ENCODE assay signal across 9 cellular contexts in the genomic region with DNA sequence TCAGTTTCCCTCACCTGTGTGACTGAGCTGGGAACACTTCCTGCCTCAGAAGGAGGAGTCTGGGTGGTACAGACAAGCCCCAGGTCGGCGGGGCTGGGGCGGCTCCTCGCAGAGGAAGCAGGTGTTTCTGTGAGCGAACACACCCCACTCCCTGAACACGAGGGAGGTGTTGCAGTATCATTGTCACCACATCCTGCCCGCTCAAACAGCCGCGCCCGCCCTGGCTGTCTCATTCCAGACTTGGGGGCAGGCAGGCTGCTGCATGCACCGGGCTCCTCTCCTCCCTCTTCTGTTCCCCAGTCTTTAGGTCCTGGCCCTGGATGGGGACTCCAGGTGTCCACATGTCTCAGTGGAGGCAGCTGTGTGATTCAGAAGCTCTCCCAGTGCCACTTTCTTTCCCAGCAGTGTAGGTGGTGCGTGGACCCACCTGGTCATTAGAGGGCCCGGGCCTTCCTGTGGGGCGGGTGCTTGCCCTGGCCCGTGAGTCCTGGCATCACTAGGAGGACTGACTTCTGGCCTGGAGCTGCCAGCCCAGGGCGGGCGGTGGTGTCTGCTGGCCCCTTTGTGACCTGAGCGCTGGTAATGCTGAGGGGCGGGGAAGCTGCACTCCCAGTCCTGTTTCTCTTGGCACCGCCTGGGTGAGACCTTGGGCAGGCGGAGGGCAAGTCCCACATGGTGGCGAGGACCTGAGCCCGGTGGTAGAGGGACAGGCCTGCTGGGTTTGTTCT. TPM values are rescaled to one million over a fixed set of nuclear protein-coding genes. Genes with fewer than 3 reads are reported as not detected.
DNase-seq lines count a peak whose midpoint lies in the region; ATAC-seq and TF ChIP-seq lines count a peak whose summit lies in the region.
"Had no signal": no experiment of that assay in that cellular context is flagged by ENCODE, and none has a peak within 500 bp of the region (broad histone marks: within the 10 kb centered on the region; RNA-seq: fewer than 3 reads in every experiment).

No MANE protein-coding gene starts in this region.

- no peaks in the 10 kb centered on the region for H3K9me2 ChIP-seq in GM23338 (ENCODE audit: insufficient read depth)

- H3K36me3 ChIP-seq in DND-41 (ENCODE audit: insufficient read depth, low read length) (peaks cover 16% of the 10 kb centered on the region), heart left ventricle (peaks cover 0 to 26% (median 13%) of the 10 kb centered on the region in 9 donors), GM23338 (ENCODE audit: insufficient read depth) (no peaks in the 10 kb centered on the region)

- 60 to 76% (median 65%) methylated on average over 11 to 23 of the region's 23 CpGs for WGBS in heart left ventricle, 4 donors

- peaks cover 10% of the 10 kb centered on the region for H3K4me1 ChIP-seq in DND-41 (ENCODE audit: insufficient read depth, low read length)
- peaks cover 4 to 75% (median 45%) of the 10 kb centered on the region in 12 donors for H3K4me1 ChIP-seq in heart left ventricle
- no peaks in the 10 kb centered on the region for H3K4me1 ChIP-seq in GM23338 (ENCODE audit: insufficient read depth)

- H4K20me1 ChIP-seq in DND-41 (ENCODE audit: insufficient read depth, low read length) = peaks cover 4% of the 10 kb centered on the region
- H4K20me1 ChIP-seq in GM23338 (replicated peaks; ENCODE audit: insufficient read depth) = peaks cover 25% of the 10 kb centered on the region

- peaks cover 12% of the 10 kb centered on the region for H3K4me1 Mint-ChIP-seq in GM23338
- H3K4me1 Mint-ChIP-seq: nephron had no signal

- H3K36me3 Mint-ChIP-seq in GM23338 (ENCODE audit: low read depth) = peaks cover 30% of the 10 kb centered on the region

- no peaks in the 10 kb centered on the region for H3F3A ChIP-seq in GM23338 (replicated peaks; ENCODE audit: low read depth)

- H3K79me2 ChIP-seq in DND-41 (ENCODE audit: insufficient read depth, low read length) (0 out of 2 replicates have a peak, but pooled peaks cover 3% of the 10 kb centered on the region), GM23338 (replicated peaks; ENCODE audit: insufficient read depth) (peaks cover 29% of the 10 kb centered on the region)

- CTCF ChIA-PET in HEK293T (lab: Yijun Ruan, JAX) = no interaction called here

- H3K4me3 Mint-ChIP-seq in GM23338 = no peak overlapping the region
- H3K4me3 Mint-ChIP-seq: nephron had no signal

- peak overlapping the region; percentile 44 for H3K27ac ChIP-seq in DND-41 (ENCODE audit: low read length)
- H3K27ac ChIP-seq in heart left ventricle = peak overlapping the region; percentile 40 to 79 (median 71)
- H3K27ac ChIP-seq in GM23338 (ENCODE audit: low read depth) = no peak overlapping the region

- no peaks in the 10 kb centered on the region for H3K9me3 Mint-ChIP-seq in GM23338
- H3K9me3 Mint-ChIP-seq: nephron had no signal

- no peak overlapping the region for H3K4me2 ChIP-seq in DND-41 (ENCODE audit: insufficient read depth, low read length)
- H3K4me2 ChIP-seq in GM23338 = no peak overlapping the region

- H3K4me3 ChIP-seq in DND-41 (ENCODE audit: low read depth in 1 of 2, low read length in 2 of 2) (no peak overlapping the region), heart left ventricle (peak overlapping the region in 1 of 12 donors; percentile 16), GM23338 (no peak overlapping the region)

- peak in 1 of 2 donors; percentile 29 for TF ChIP-seq POLR2A in heart left ventricle (IDR thresholded peaks at IDR 0.05)

- DNase-seq in DND-41 = peak; percentile 82
- peak; percentile 41 for DNase-seq in LoVo (ENCODE audit: low spot score)
- DNase-seq in activated CD8-positive, alpha-beta memory T cell treated with anti-CD3 and anti-CD28 coated beads, Interleukin-2, amount 50 U/mL, for 1 hour (ENCODE audit: extremely low read depth) = peak; percentile 72
- peak; percentile 64 to 80 (median 67) for DNase-seq in heart left ventricle
- DNase-seq in stimulated activated CD8-positive, alpha-beta memory T cell treated with anti-CD3 and anti-CD28 coated beads, Interleukin-12 subunit alpha, Interleukin-12 subunit beta, amount 100 ng/mL, for 24 hours (ENCODE audit: extremely low read depth) = peak; percentile 56
- DNase-seq in GM23338 (ENCODE audit: low spot score) = no peak
- no peak for DNase-seq in HEK293T (ENCODE audit: extremely low spot score)

- H3K27ac Mint-ChIP-seq in GM23338 = no peak overlapping the region; the same call in 1 of the 2 replicates
- H3K27ac Mint-ChIP-seq: nephron had no signal

- peaks cover 4% of the 10 kb centered on the region for H3K27me3 Mint-ChIP-seq in GM23338 (ENCODE audit: insufficient read depth, low read depth, poor library complexity)

- no peak overlapping the region for H2AFZ ChIP-seq in DND-41 (ENCODE audit: low read depth, low read length)
- no peak overlapping the region for H2AFZ ChIP-seq in GM23338

- no peaks in the 10 kb centered on the region for H3K9me3 ChIP-seq in DND-41 (ENCODE audit: insufficient read depth, low read length, severe bottlenecking)
- H3K9me3 ChIP-seq in heart left ventricle = no peaks in the 10 kb centered on the region

- TF ChIP-seq CTCF in DND-41 (IDR thresholded peaks at IDR 0.05; ENCODE audit: borderline replicate concordance, extremely low read depth, low read length, poor library complexity, severe bottlenecking) (no peak), heart left ventricle (IDR thresholded peaks at IDR 0.05) (no peak), GM23338 (conservative IDR thresholded peaks at IDR 0.05; ENCODE audit: low read depth in 2 of 2) (no peak)

- H3K9ac ChIP-seq in DND-41 (ENCODE audit: low read depth, low read length) = no peak overlapping the region; the same call in 1 of the 2 replicates

- ATAC-seq in DND-41 (ENCODE audit: insufficient read depth, low read depth) (peak; percentile 96), GM21526 (IDR thresholded peaks at IDR 0.05; ENCODE audit: low FRiP score, unreplicated experiment) (peak; percentile 66), heart left ventricle (peak; percentile 43 to 85 (median 64)), GM23338 (no peak)

- H3K27me3 ChIP-seq in DND-41 (ENCODE audit: insufficient read depth, low read length, poor library complexity) = no peaks in the 10 kb centered on the region
- no peaks in the 10 kb centered on the region for H3K27me3 ChIP-seq in heart left ventricle
- H3K27me3 ChIP-seq in GM23338 (ENCODE audit: insufficient read depth) = no peaks in the 10 kb centered on the region

- POLR2A ChIA-PET in HEK293T (lab: Yijun Ruan, JAX) = no interaction called here

- intact Hi-C loops in heart left ventricle (cut with DNase I) = no loop called here

TF ChIP-seq in HEK293T, 16 proteins besides CTCF, POLR2A, EP300 and RAD21:
- TF ChIP-seq FOXK2 (IDR thresholded peaks at IDR 0.05) (no peak), LEF1 (IDR thresholded peaks at IDR 0.05; ENCODE audit: borderline replicate concordance) (no peak), ELF4 (IDR thresholded peaks at IDR 0.05) (no peak), TARDBP (IDR thresholded peaks at IDR 0.05) (no peak), BHLHE40 (IDR thresholded peaks at IDR 0.05; ENCODE audit: borderline replicate concordance) (no peak), L3MBTL2 (conservative IDR thresholded peaks at IDR 0.05) (no peak), SUZ12 (IDR thresholded peaks at IDR 0.05) (no peak), FOXM1 (IDR thresholded peaks at IDR 0.05; ENCODE audit: borderline replicate concordance) (no peak), ZNF384 (IDR thresholded peaks at IDR 0.05) (no peak), SP1 (IDR thresholded peaks at IDR 0.05) (no peak), NFRKB (IDR thresholded peaks at IDR 0.05) (no peak), HDGF (IDR thresholded peaks at IDR 0.05; ENCODE audit: borderline replicate concordance) (no peak), CTBP1 (IDR thresholded peaks at IDR 0.05; ENCODE audit: borderline replicate concordance) (no peak), FOXA1 (IDR thresholded peaks at IDR 0.05) (no peak), ARNT (IDR thresholded peaks at IDR 0.05) (no peak)
- TF ChIP-seq, protein P1, sequence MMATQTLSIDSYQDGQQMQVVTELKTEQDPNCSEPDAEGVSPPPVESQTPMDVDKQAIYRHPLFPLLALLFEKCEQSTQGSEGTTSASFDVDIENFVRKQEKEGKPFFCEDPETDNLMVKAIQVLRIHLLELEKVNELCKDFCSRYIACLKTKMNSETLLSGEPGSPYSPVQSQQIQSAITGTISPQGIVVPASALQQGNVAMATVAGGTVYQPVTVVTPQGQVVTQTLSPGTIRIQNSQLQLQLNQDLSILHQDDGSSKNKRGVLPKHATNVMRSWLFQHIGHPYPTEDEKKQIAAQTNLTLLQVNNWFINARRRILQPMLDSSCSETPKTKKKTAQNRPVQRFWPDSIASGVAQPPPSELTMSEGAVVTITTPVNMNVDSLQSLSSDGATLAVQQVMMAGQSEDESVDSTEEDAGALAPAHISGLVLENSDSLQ (IDR thresholded peaks at IDR 0.05) = no peak
TF ChIP-seq in HEK293T: peak in this region for 0.

RNA-seq across cellular contexts. Expression of a gene that starts 18.3 kb away (rescaled TPM):
- 10 to 100 TPM; 14.0 to 49.0 (median 27.3) TPM for total RNA-seq in heart left ventricle
- polyA plus RNA-seq in heart left ventricle (10 to 100 TPM; 24.2 to 41.5 TPM), GM23338 (2016; fragmentation: Nextera tagmentation; extraction: Ambion mirVana) (16.8 and 23.4 TPM in 2 replicates)
- total RNA-seq in GM23338 (2014; rRNA removed; shearing (Covaris generic)) = 4.1 and 10.4 TPM in 2 replicates

RNA-seq across cellular contexts. Expression of a gene that starts 20.6 kb away (rescaled TPM):
- total RNA-seq in heart left ventricle = 10 to 100 TPM; 16.2 to 76.4 (median 28.8) TPM
- polyA plus RNA-seq in heart left ventricle = 10 to 100 TPM; 15.8 to 62.3 TPM
- 75.7 and 80.5 TPM in 2 replicates for total RNA-seq in GM23338 (2014; rRNA removed; shearing (Covaris generic))
- 35.3 and 37.3 TPM in 2 replicates for polyA plus RNA-seq in GM23338 (2016; fragmentation: Nextera tagmentation; extraction: Ambion mirVana)

RNA-seq across cellular contexts. Expression of a gene that starts 20.8 kb away (rescaled TPM):
- total RNA-seq in heart left ventricle = 10 to 100 TPM in 7 of 9 donors, 1 to 10 TPM in 2; 9.5 to 16.7 (median 13.4) TPM
- 10 to 100 TPM; 11.5 to 12.6 TPM for polyA plus RNA-seq in heart left ventricle
- total RNA-seq in GM23338 (2014; rRNA removed; shearing (Covaris generic)) = 29.8 and 34.0 TPM in 2 replicates
- 23.0 and 26.1 TPM in 2 replicates for polyA plus RNA-seq in GM23338 (2016; fragmentation: Nextera tagmentation; extraction: Ambion mirVana)

RNA-seq across cellular contexts. Expression of a gene that starts 44.9 kb away (rescaled TPM):
- 10 to 100 TPM in 6 of 9 donors, 1 to 10 TPM in 3; 8.2 to 14.8 (median 10.6) TPM for total RNA-seq in heart left ventricle
- polyA plus RNA-seq in heart left ventricle = 10 to 100 TPM in 1 of 2 donors, 1 to 10 TPM in 1; 7.8 to 15.6 TPM
- 20.2 and 21.3 TPM in 2 replicates for total RNA-seq in GM23338 (2014; rRNA removed; shearing (Covaris generic))
- polyA plus RNA-seq in GM23338 (2016; fragmentation: Nextera tagmentation; extraction: Ambion mirVana) = 9.8 and 10.3 TPM in 2 replicates

RNA-seq across cellular contexts. Expression of a gene that starts 45.0 kb away (rescaled TPM):
- 10 to 100 TPM; 15.1 to 30.4 (median 22.6) TPM for total RNA-seq in heart left ventricle
- 10 to 100 TPM; 10.6 to 35.1 TPM for polyA plus RNA-seq in heart left ventricle
- total RNA-seq in GM23338 (2014; rRNA removed; shearing (Covaris generic)) = 107 and 117 TPM in 2 replicates
- polyA plus RNA-seq in GM23338 (2016; fragmentation: Nextera tagmentation; extraction: Ambion mirVana) = 25.5 and 28.4 TPM in 2 replicates

Comparison
In these comparisons a context has a peak if more than half of its experiments do, and no peak if none do; other contexts are left out.
1. DNase-seq: peak in DND-41 (single experiment), LoVo (single experiment), activated CD8-positive, alpha-beta memory T cell treated with anti-CD3 and anti-CD28 coated beads, Interleukin-2, amount 50 U/mL, for 1 hour (single experiment), heart left ventricle (5 of 5) and stimulated activated CD8-positive, alpha-beta memory T cell treated with anti-CD3 and anti-CD28 coated beads, Interleukin-12 subunit alpha, Interleukin-12 subunit beta, amount 100 ng/mL, for 24 hours (single experiment); none in GM23338 (single experiment) and HEK293T (single experiment).